ENCODE assay signal across 10 cellular contexts in the genomic region with DNA sequence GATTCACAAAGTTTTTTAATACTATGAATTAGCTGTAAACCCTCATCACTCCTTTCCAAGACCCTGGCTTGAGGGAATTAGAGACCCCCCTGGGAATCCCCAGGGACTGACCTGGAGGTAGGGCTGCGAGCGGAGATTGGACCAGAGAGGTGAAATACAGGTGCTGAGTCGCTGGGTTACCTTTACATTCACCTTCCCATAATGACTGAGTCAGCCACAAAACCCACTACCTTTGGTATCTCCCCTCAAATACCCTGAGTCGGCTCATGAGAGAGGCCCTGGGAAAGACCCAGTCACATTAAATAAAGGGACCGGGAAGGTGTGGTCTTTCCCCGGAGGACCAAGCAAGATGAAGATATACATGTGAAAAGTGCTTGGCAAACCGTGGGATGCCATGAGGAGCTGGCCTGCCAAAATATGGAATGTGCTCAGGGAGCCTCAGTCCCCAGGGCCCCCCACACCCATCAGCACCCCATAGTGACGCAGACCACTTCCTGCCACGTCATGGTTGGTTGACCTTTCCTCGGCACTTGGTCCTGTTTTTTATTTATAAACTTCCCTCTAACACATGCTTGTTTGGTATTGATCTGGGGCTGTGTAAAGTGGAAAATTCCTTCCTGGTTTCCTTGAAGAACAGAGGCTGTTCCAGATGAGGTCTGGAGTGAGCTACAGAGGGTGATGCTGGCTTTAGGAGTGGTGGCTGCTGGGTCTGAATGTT. TPM values are rescaled to one million over a fixed set of nuclear protein-coding genes. Genes with fewer than 3 reads are reported as not detected.
DNase-seq lines count a peak whose midpoint lies in the region; ATAC-seq and TF ChIP-seq lines count a peak whose summit lies in the region.
"Had no signal": no experiment of that assay in that cellular context is flagged by ENCODE, and none has a peak within 500 bp of the region (broad histone marks: within the 10 kb centered on the region; RNA-seq: fewer than 3 reads in every experiment).

No MANE protein-coding gene starts in this region.

- TF ChIP-seq EP300 in transverse colon (IDR thresholded peaks at IDR 0.05; ENCODE audit: low read depth) = no peak

- no peaks in the 10 kb centered on the region for H3K27me3 ChIP-seq in right atrium auricular region
- no peaks in the 10 kb centered on the region for H3K27me3 ChIP-seq in transverse colon
- no peaks in the 10 kb centered on the region for H3K27me3 ChIP-seq in HAP-1 (ENCODE audit: low read depth)
- H3K27me3 ChIP-seq: pancreas had no signal

- H3K36me3 ChIP-seq in right atrium auricular region = no peaks in the 10 kb centered on the region
- no peaks in the 10 kb centered on the region for H3K36me3 ChIP-seq in transverse colon
- H3K36me3 ChIP-seq in HAP-1 (replicated peaks) = no peaks in the 10 kb centered on the region
- H3K36me3 ChIP-seq: pancreas had no signal

- H3K9me3 ChIP-seq in right atrium auricular region = no peaks in the 10 kb centered on the region
- no peaks in the 10 kb centered on the region for H3K9me3 ChIP-seq in transverse colon
- no peaks in the 10 kb centered on the region for H3K9me3 ChIP-seq in HAP-1
- H3K9me3 ChIP-seq: pancreas had no signal

- no peak for TF ChIP-seq POLR2A in transverse colon (IDR thresholded peaks at IDR 0.05)

- H3K27ac ChIP-seq in right atrium auricular region = peak overlapping the region; percentile 63 to 80
- H3K27ac ChIP-seq in transverse colon = peak overlapping the region in 3 of 4 donors; percentile 3 to 25 (median 23)

- DNase-seq in right atrium auricular region (ENCODE audit: low spot score) (no peak), Right ventricle myocardium superior (no peak), iris pigment epithelial cell (ENCODE audit: low read depth) (peak; percentile 64), transverse colon (no peak), WTC11 (ENCODE audit: low spot score) (no peak), HAP-1 (ENCODE audit: low spot score in 2 of 2) (no peak)
- peak; percentile 49 for DNase-seq in activated CD8-positive, alpha-beta memory T cell treated with anti-CD3 and anti-CD28 coated beads, Interleukin-2, amount 50 U/mL, for 4 hours
- DNase-seq: NCI-H446, pancreas had no signal

- peaks cover 5% of the 10 kb centered on the region for H3K9me3 Mint-ChIP-seq in WTC11

- H3K4me1 ChIP-seq in right atrium auricular region (peaks cover 0 to 15% of the 10 kb centered on the region in 2 donors), transverse colon (peaks cover 0 to 9% (median 6%) of the 10 kb centered on the region in 4 donors), HAP-1 (no peaks in the 10 kb centered on the region)

- H3K27ac Mint-ChIP-seq in WTC11 = no peak overlapping the region

- in situ Hi-C loops in transverse colon (cut with MboI; ENCODE audit: low pct_ligation_motif_present in 1 of 4, low pct_unique_long_range_greater_than_20kb in 1 of 4, low sequenced_read_pairs in 3 of 4) (loop anchor here in 1 of 4 donors (10.0 kb wide), 1 partner anchor 213 kb away; no protein-coding TSS in a partner anchor), HAP-1 (cut with MboI; ENCODE audit: low sequenced_read_pairs) (no loop called here)

- intact Hi-C loops in Right ventricle myocardium superior (cut with DNase I) = loop anchor here (10.0 kb wide), 1 partner anchor 53 kb away; a partner anchor contains a TSS
- intact Hi-C loops in transverse colon (cut with DNase I; ENCODE audit: low total_unique reads) = loop anchor here (10.0 kb wide), 1 partner anchor 183 kb away; no protein-coding TSS in a partner anchor

- H3K4me3 Mint-ChIP-seq in WTC11 = no peak overlapping the region

- CTCF ChIA-PET in WTC11 (lab: Charles Lee) = interaction anchor here (1.1 to 1.8 kb wide), 2 partner anchors 8 to 218 kb away, joined by 3 to 6 read pairs; no protein-coding TSS in a partner anchor

- H3K4me1 Mint-ChIP-seq in WTC11 = peaks cover 20% of the 10 kb centered on the region

- no peak for ATAC-seq in Right ventricle myocardium superior (ENCODE audit: poor library complexity)
- no peak for ATAC-seq in GM21367 (IDR thresholded peaks at IDR 0.05; ENCODE audit: unreplicated experiment)
- no peak for ATAC-seq in WTC11

- TF ChIP-seq CTCF in right atrium auricular region (IDR thresholded peaks at IDR 0.05) (no peak), transverse colon (IDR thresholded peaks at IDR 0.05) (no peak), WTC11 (IDR thresholded peaks at IDR 0.05) (no peak)

- H3K4me3 ChIP-seq in right atrium auricular region (no peak overlapping the region), transverse colon (no peak overlapping the region), HAP-1 (no peak overlapping the region)
- H3K4me3 ChIP-seq: pancreas had no signal

- 57 to 75% methylated on average over 3 to 10 of the region's 10 CpGs for WGBS in transverse colon (ENCODE audit: low coverage in 1 of 2), 2 donors

- H3K27me3 Mint-ChIP-seq in WTC11 (ENCODE audit: low read depth) = no peaks in the 10 kb centered on the region

- POLR2A ChIA-PET in WTC11 (lab: Charles Lee) = no interaction called here

- no peaks in the 10 kb centered on the region for H3K36me3 Mint-ChIP-seq in WTC11

TF ChIP-seq in WTC11, 78 proteins besides CTCF, POLR2A, EP300 and RAD21:
- TF ChIP-seq GRHL2 (CRISPR knock-in tag; IDR thresholded peaks at IDR 0.05; ENCODE audit: insufficient replicate concordance, severe bottlenecking) (no peak), TEAD1 (CRISPR knock-in tag; IDR thresholded peaks at IDR 0.05) (no peak), MXD4 (CRISPR knock-in tag; IDR thresholded peaks at IDR 0.05; ENCODE audit: borderline replicate concordance) (no peak), CREM (CRISPR knock-in tag; IDR thresholded peaks at IDR 0.05) (no peak)

RNA-seq across cellular contexts. Expression of a gene that starts 51.4 kb away (rescaled TPM):
- total RNA-seq in right atrium auricular region (under 1 TPM in 1 of 2 donors, not detected in 1; 0.55 TPM), Right ventricle myocardium superior (not detected), transverse colon (1 to 10 TPM in 2 of 4 donors, not detected in 2; 1.5 to 1.9 TPM), WTC11 (2021) (0.11 TPM in 1 of 3 replicates, not detected in the others)

Comparison
In these comparisons a context has a peak if more than half of its experiments do, and no peak if none do; other contexts are left out.
1. DNase-seq: peak in activated CD8-positive, alpha-beta memory T cell treated with anti-CD3 and anti-CD28 coated beads, Interleukin-2, amount 50 U/mL, for 4 hours (single experiment) and iris pigment epithelial cell (single experiment); none in right atrium auricular region (single experiment), Right ventricle myocardium superior (single experiment), transverse colon (single experiment), WTC11 (single experiment) and HAP-1 (0 of 2).